20 cellular contexts compared by ENCODE assay signal in the genomic region with DNA sequence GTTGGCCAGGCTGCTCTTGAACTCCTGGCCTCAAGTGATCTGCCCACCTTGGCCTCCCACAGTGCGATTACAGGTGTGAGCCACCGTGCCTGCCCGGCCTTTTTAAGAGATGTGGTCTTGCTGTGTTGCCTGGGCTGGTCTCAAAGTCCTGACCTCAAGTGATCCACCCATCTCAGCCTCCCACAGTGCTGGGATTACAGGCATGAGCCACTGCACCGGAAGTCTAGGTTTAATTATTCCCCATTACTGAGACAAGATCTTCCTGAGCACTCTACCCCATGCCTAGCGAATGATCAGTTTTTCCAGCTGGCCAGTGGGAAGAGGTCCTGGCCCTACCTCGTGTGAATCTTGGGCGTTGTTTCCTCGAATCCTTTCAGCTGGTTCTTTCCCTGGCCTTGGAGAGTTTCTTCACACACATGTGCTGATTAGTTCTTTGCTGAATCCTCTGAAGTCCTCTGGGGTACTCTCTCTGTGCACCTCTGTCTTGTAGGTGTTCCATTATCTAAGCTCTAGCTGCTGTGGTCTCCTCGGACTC. TPM values are rescaled to one million over a fixed set of nuclear protein-coding genes. Genes with fewer than 3 reads are reported as not detected.
DNase-seq lines count a peak whose midpoint lies in the region; ATAC-seq, FAIRE-seq and TF ChIP-seq lines count a peak whose summit lies in the region.
"Had no signal": no experiment of that assay in that cellular context is flagged by ENCODE, and none has a peak within 500 bp of the region (broad histone marks: within the 10 kb centered on the region; RNA-seq: fewer than 3 reads in every experiment).

No MANE protein-coding gene starts in this region.

- peaks cover 12% of the 10 kb centered on the region for H3K27me3 Mint-ChIP-seq in GM23338 (ENCODE audit: insufficient read depth, low read depth, poor library complexity)
- H3K27me3 Mint-ChIP-seq: CD4-positive, alpha-beta T cell had no signal

- no peak overlapping the region for H2BK12ac ChIP-seq in trophoblast cell (ENCODE audit: low read length)

- H3K79me2 ChIP-seq in GM23338 (replicated peaks; ENCODE audit: insufficient read depth), result peaks cover 76% of the 10 kb centered on the region
- no peaks in the 10 kb centered on the region for H3K79me2 ChIP-seq in Loucy (ENCODE audit: insufficient read depth, low read length)
- H3K79me2 ChIP-seq in K562 (ENCODE audit: control insufficient read depth, insufficient read depth, low read length), result no peaks in the 10 kb centered on the region
- H3K79me2 ChIP-seq in trophoblast cell (ENCODE audit: control insufficient read depth, insufficient read depth, low read length, poor library complexity), result no peaks in the 10 kb centered on the region

- H3K4me3 Mint-ChIP-seq in GM23338, result no peak overlapping the region
- H3K4me3 Mint-ChIP-seq: CD4-positive, alpha-beta T cell had no signal

- H3K9me3 ChIP-seq in Loucy (ENCODE audit: insufficient read depth, low read depth, low read length) (no peaks in the 10 kb centered on the region), K562 (replicated peaks; ENCODE audit: control insufficient read depth, insufficient read depth, low read depth, low read length) (no peaks in the 10 kb centered on the region), trophoblast cell (ENCODE audit: insufficient read depth, low read depth, low read length) (no peaks in the 10 kb centered on the region)
- H3K9me3 ChIP-seq: SJSA1 had no signal

- no peak overlapping the region for H2BK120ac ChIP-seq in trophoblast cell (ENCODE audit: insufficient read depth, low read length, poor library complexity)

- no peaks in the 10 kb centered on the region for H3K9me2 ChIP-seq in GM23338 (ENCODE audit: insufficient read depth)
- no peaks in the 10 kb centered on the region for H3K9me2 ChIP-seq in Loucy (replicated peaks; ENCODE audit: low read depth, low read length)

- no peak for TF ChIP-seq POLR2A in K562 (conservative IDR thresholded peaks at IDR 0.05)

- H4K12ac ChIP-seq in trophoblast cell (ENCODE audit: low read depth, low read length), result no peak overlapping the region

- H3K36me3 ChIP-seq in GM23338 (ENCODE audit: insufficient read depth), result peaks cover 42% of the 10 kb centered on the region
- H3K36me3 ChIP-seq in Loucy (ENCODE audit: insufficient read depth, low read length), result no peaks in the 10 kb centered on the region
- H3K36me3 ChIP-seq in K562 (ENCODE audit: control insufficient read depth, insufficient read depth, low read length), result no peaks in the 10 kb centered on the region
- no peaks in the 10 kb centered on the region for H3K36me3 ChIP-seq in trophoblast cell (ENCODE audit: control insufficient read depth in 1 of 2, insufficient read depth in 2 of 2, low read length in 2 of 2)
- H3K36me3 ChIP-seq: SJSA1 had no signal

- H3K27ac ChIP-seq in GM23338 (ENCODE audit: low read depth) (peak overlapping the region; percentile 66), K562 (ENCODE audit: extremely low read depth, low read depth, low read length) (no peak overlapping the region), trophoblast cell (ENCODE audit: low read depth, low read length) (no peak overlapping the region)
- H3K27ac ChIP-seq: GM23248, PC-9, SJSA1 had no signal

- no peaks in the 10 kb centered on the region; the same call in 2 of the 3 replicates for H3K9me3 Mint-ChIP-seq in GM23338
- H3K9me3 Mint-ChIP-seq: CD4-positive, alpha-beta T cell had no signal

- FAIRE-seq in K562 (lab: Jason Lieb, UNC), result no peak

- H3K4me2 ChIP-seq in GM23338 (no peak overlapping the region), Loucy (ENCODE audit: low read depth, low read length, poor library complexity, severe bottlenecking) (no peak overlapping the region), K562 (ENCODE audit: insufficient read depth, low read length) (no peak overlapping the region), trophoblast cell (ENCODE audit: low read length) (no peak overlapping the region)
- H3K4me2 ChIP-seq: PC-9 had no signal

- CTCF ChIA-PET in K562 (lab: Yijun Ruan, JAX; ENCODE audit: low intra/inter-chr PET ratio), result no interaction called here

- POLR2A ChIA-PET in K562 (lab: Yijun Ruan, JAX), result interaction anchor here (0.5 to 0.7 kb wide), 3 partner anchors 27 to 269 kb away, joined by 3 to 4 read pairs (median 3); a partner anchor contains a TSS

- WGBS in K562 (ENCODE audit: insufficient coverage, low coverage, missing lambda C conversion rate), result 25% methylated on average over 9 of the region's 9 CpGs
- no CpG with 5 or more reads among the region's 9 CpGs for WGBS in trophoblast cell (ENCODE audit: extremely low coverage, insufficient coverage, insufficient read length)

- H3K27ac Mint-ChIP-seq in GM23338, result peak overlapping the region; percentile 81; the same call in 1 of the 2 replicates
- H3K27ac Mint-ChIP-seq: CD4-positive, alpha-beta T cell had no signal

- no peak for TF ChIP-seq CTCF in GM23338 (conservative IDR thresholded peaks at IDR 0.05; ENCODE audit: low read depth in 2 of 2)
- TF ChIP-seq CTCF in Loucy (conservative IDR thresholded peaks at IDR 0.05; ENCODE audit: low read length), result no peak
- TF ChIP-seq CTCF in K562 (IDR thresholded peaks at IDR 0.05 in 2 of 3, conservative IDR thresholded peaks at IDR 0.05 in 1 of 3; ENCODE audit: insufficient read depth in 2 of 3, low read depth in 1 of 3, low read length in 3 of 3), result no peak

- H3K14ac ChIP-seq in trophoblast cell (ENCODE audit: low read length), result no peak overlapping the region

- H3K79me1 ChIP-seq in trophoblast cell (ENCODE audit: low read length), result no peaks in the 10 kb centered on the region

- H4K20me1 ChIP-seq in GM23338 (replicated peaks; ENCODE audit: insufficient read depth) (peaks cover 75% of the 10 kb centered on the region), Loucy (ENCODE audit: insufficient read depth, low read length, poor library complexity, severe bottlenecking) (no peaks in the 10 kb centered on the region), K562 (replicated peaks; ENCODE audit: control insufficient read depth, insufficient read depth, low read length) (no peaks in the 10 kb centered on the region)

- peaks cover 45% of the 10 kb centered on the region for H3F3A ChIP-seq in GM23338 (replicated peaks; ENCODE audit: low read depth)
- H3F3A ChIP-seq in Loucy (ENCODE audit: low read depth), result no peaks in the 10 kb centered on the region

- TF ChIP-seq RAD21 in K562 (CRISPR knock-in tag; conservative IDR thresholded peaks at IDR 0.05 in 1 of 2, IDR thresholded peaks at IDR 0.05 in 1 of 2), result no peak

- no peak for ATAC-seq in GM23338
- peak; percentile 43; the same call in 2 of the 3 replicates for ATAC-seq in K562
- no peak for ATAC-seq in HG03159 (IDR thresholded peaks at IDR 0.05; ENCODE audit: unreplicated experiment)

- in situ Hi-C loops in K562 (cut with MboI), result no loop called here

- BruUV-seq in K562 (replicated peaks; lab: Mats Ljungman, UMichigan), result no TSS peak

- H3K9me1 ChIP-seq in K562 (ENCODE audit: control insufficient read depth, insufficient read depth, low read length), result no peaks in the 10 kb centered on the region

- H3K4me3 ChIP-seq in GM23338, result no peak overlapping the region
- H3K4me3 ChIP-seq in Loucy (ENCODE audit: low read length, poor library complexity, severe bottlenecking), result no peak overlapping the region
- no peak overlapping the region for H3K4me3 ChIP-seq in K562
- H3K4me3 ChIP-seq in trophoblast cell (ENCODE audit: low read depth, low read length), result no peak overlapping the region
- H3K4me3 ChIP-seq: GM23248, PC-9, SJSA1 had no signal

- no peak overlapping the region for H4K8ac ChIP-seq in trophoblast cell (ENCODE audit: low read depth, low read length)

- no peak overlapping the region for H3K18ac ChIP-seq in trophoblast cell (ENCODE audit: low read length)

- H3K36me3 Mint-ChIP-seq in GM23338 (ENCODE audit: low read depth), result peaks cover 85% of the 10 kb centered on the region

- H3K27me3 ChIP-seq in GM23338 (ENCODE audit: insufficient read depth), result no peaks in the 10 kb centered on the region
- H3K27me3 ChIP-seq in Loucy (ENCODE audit: insufficient read depth, low read length, poor library complexity, severe bottlenecking), result no peaks in the 10 kb centered on the region
- no peaks in the 10 kb centered on the region for H3K27me3 ChIP-seq in K562 (ENCODE audit: control insufficient read depth in 2 of 2, insufficient read depth in 2 of 2, low read length in 2 of 2)
- no peaks in the 10 kb centered on the region for H3K27me3 ChIP-seq in trophoblast cell (ENCODE audit: insufficient read depth, low read length)
- H3K27me3 ChIP-seq: SJSA1 had no signal

- TF ChIP-seq EP300 in K562 (IDR thresholded peaks at IDR 0.05; ENCODE audit: low read length), result no peak

- H2AK5ac ChIP-seq in trophoblast cell (ENCODE audit: low read length), result no peak overlapping the region

- peaks cover 27% of the 10 kb centered on the region for H3K4me1 Mint-ChIP-seq in GM23338

- H3K23ac ChIP-seq in trophoblast cell (ENCODE audit: low read length), result no peak overlapping the region

- H3K4me1 ChIP-seq in GM23338 (ENCODE audit: insufficient read depth), result no peaks in the 10 kb centered on the region
- H3K4me1 ChIP-seq in Loucy (ENCODE audit: insufficient read depth, low read length, poor library complexity, severe bottlenecking), result no peaks in the 10 kb centered on the region
- H3K4me1 ChIP-seq in K562 (replicated peaks in 1 of 2; ENCODE audit: control insufficient read depth in 2 of 2, insufficient read depth in 2 of 2, low read length in 2 of 2), result peaks cover 0 to 3% of the 10 kb centered on the region in 2 experiments; a peak in 4 of 5 replicates
- H3K4me1 ChIP-seq in trophoblast cell (ENCODE audit: control insufficient read depth in 1 of 2, insufficient read depth in 2 of 2, low read length in 2 of 2), result no peaks in the 10 kb centered on the region
- H3K4me1 ChIP-seq: SJSA1 had no signal

- intact Hi-C loops in K562 (cut with micrococcal nuclease), result no loop called here

- no peak overlapping the region for H2BK5ac ChIP-seq in trophoblast cell (ENCODE audit: low read depth, low read length, poor library complexity)

- DNase-seq in GM23338 (ENCODE audit: low spot score) (no peak), K562 (ENCODE audit: extremely low read depth in 1 of 4, low spot score in 3 of 4) (no peak), trophoblast cell (no peak), AG08396 (ENCODE audit: low spot score) (no peak), NCI-H774 (lab: John Stamatoyannopoulos, UW) (no peak)
- DNase-seq in stimulated activated CD4-positive, alpha-beta T cell treated with anti-CD3 and anti-CD28 coated beads, Interleukin-12 subunit alpha, Interleukin-12 subunit beta, amount 100 ng/mL, for 4 hours, result no peak
- DNase-seq: AML-193; Calu3; CD4-positive, alpha-beta T cell; GM23248; NCI-H1417 treated with DMSO at 0.1 percent for 48 hours; NCI-H2029 treated with DMSO at 0.1 percent for 48 hours; NCI-H748 treated with DMSO at 0.1 percent for 48 hours; PC-9; SW 1271 had no signal

- no peak overlapping the region for H4K91ac ChIP-seq in trophoblast cell (ENCODE audit: low read depth, low read length)

- H2AFZ ChIP-seq in GM23338 (no peak overlapping the region), Loucy (ENCODE audit: low read length) (0 out of 2 replicates have a peak overlapping the region, but pooled peaks have one; percentile 46), K562 (ENCODE audit: low read depth, low read length) (peak overlapping the region; percentile 54), trophoblast cell (ENCODE audit: insufficient read depth, low read length, poor library complexity) (peak overlapping the region; percentile 35)
- H2AFZ ChIP-seq: GM23248, PC-9 had no signal

- H3K9ac ChIP-seq in Loucy (ENCODE audit: low read depth, low read length, poor library complexity, severe bottlenecking) (no peak overlapping the region), K562 (ENCODE audit: insufficient read depth in 1 of 2, low read depth in 2 of 2, low read length in 2 of 2) (peak overlapping the region in 1 of 2 experiments; percentile 67; a peak in 2 of 4 replicates), trophoblast cell (ENCODE audit: low read length) (no peak overlapping the region)
- H3K9ac ChIP-seq: GM23248 had no signal

- no peak overlapping the region for H3K4ac ChIP-seq in trophoblast cell (ENCODE audit: low read depth, low read length)

RNA-seq across cellular contexts. Expression of a gene that starts 18.9 kb away (rescaled TPM):
- not detected in 2 replicates for total RNA-seq in GM23338 (2014; rRNA removed; shearing (Covaris generic))
- polyA plus RNA-seq in GM23338 (2016; fragmentation: Nextera tagmentation; extraction: Ambion mirVana) (2.0 and 3.2 TPM in 2 replicates), K562 (2011; rRNA removed) (not detected in 2 replicates), K562 (2014; fragmentation: Illumina TruSeq; extraction: Trizol) (not detected in 2 replicates), K562 (2014; fragmentation: Nextera tagmentation; extraction: Ambion mirVana) (not detected), K562 (2014; rRNA removed) (not detected in 2 replicates)
- not detected in 2 replicates for total RNA-seq in K562 (2011; cell fraction: chromatin; rRNA removed; ENCODE audit: low replicate concordance)
- not detected in 2 replicates for total RNA-seq in K562 (2011; cell fraction: nucleolus; rRNA removed)
- total RNA-seq in K562 (2011; cell fraction: nucleoplasm; rRNA removed), result not detected in 2 replicates
- total RNA-seq in K562 (2014; rRNA removed) (not detected in 2 replicates), K562 (2014; rRNA removed; fragmentation: Illumina TruSeq; extraction: Trizol) (not detected in 2 replicates), K562 (2015; rRNA removed; fragmentation: Illumina TruSeq; extraction: Trizol) (not detected in 2 replicates), K562 (2021) (0.09 TPM in 1 of 2 replicates, not detected in the other)
- polyA plus RNA-seq in K562 (2011; cell fraction: cytosol; rRNA removed), result not detected in 2 replicates
- not detected in 2 replicates for polyA plus RNA-seq in K562 (2011; cell fraction: nucleus; rRNA removed)
- not detected in 2 replicates for polyA plus RNA-seq in K562 (2012)
- polyA minus RNA-seq in K562 (2011; rRNA and poly(A)+ RNA removed), result not detected in 2 replicates
- not detected in 2 replicates for polyA minus RNA-seq in K562 (2011; cell fraction: cytosol; rRNA and poly(A)+ RNA removed)
- polyA minus RNA-seq in K562 (2011; cell fraction: nucleus; rRNA and poly(A)+ RNA removed), result not detected in 2 replicates
- 0.05 and 0.06 TPM in 2 replicates for polyA plus RNA-seq in trophoblast cell (2013)
- total RNA-seq: Calu3, GM23248, NCI-H460, PC-9, SJSA1 had no signal
- polyA plus RNA-seq: GM23248 had no signal

RNA-seq across cellular contexts. Expression of a gene that starts 47.9 kb away (rescaled TPM):
- 102 and 128 TPM in 2 replicates for total RNA-seq in GM23338 (2014; rRNA removed; shearing (Covaris generic))
- polyA plus RNA-seq in GM23338 (2016; fragmentation: Nextera tagmentation; extraction: Ambion mirVana) (65.4 and 79.1 TPM in 2 replicates), K562 (2011; rRNA removed) (38.9 and 73.1 TPM in 2 replicates), K562 (2014; fragmentation: Illumina TruSeq; extraction: Trizol) (64.1 and 72.4 TPM in 2 replicates), K562 (2014; fragmentation: Nextera tagmentation; extraction: Ambion mirVana) (10 to 100 TPM in 1 of 2 experiments, 1 to 10 TPM in 1; 7.7 to 10.8 TPM), K562 (2014; rRNA removed) (64.3 and 68.8 TPM in 2 replicates)
- total RNA-seq in K562 (2011; cell fraction: chromatin; rRNA removed; ENCODE audit: low replicate concordance), result 45.6 and 86.1 TPM in 2 replicates
- 57.9 and 68.0 TPM in 2 replicates for total RNA-seq in K562 (2011; cell fraction: nucleolus; rRNA removed)
- 66.3 and 114 TPM in 2 replicates for total RNA-seq in K562 (2011; cell fraction: nucleoplasm; rRNA removed)
- total RNA-seq in K562 (2014; rRNA removed) (112 and 115 TPM in 2 replicates), K562 (2014; rRNA removed; fragmentation: Illumina TruSeq; extraction: Trizol) (37.3 and 39.2 TPM in 2 replicates), K562 (2015; rRNA removed; fragmentation: Illumina TruSeq; extraction: Trizol) (72.8 and 76.7 TPM in 2 replicates), K562 (2021) (80.7 and 86.5 TPM in 2 replicates)
- 79.6 and 90.5 TPM in 2 replicates for polyA plus RNA-seq in K562 (2011; cell fraction: cytosol; rRNA removed)
- polyA plus RNA-seq in K562 (2011; cell fraction: nucleus; rRNA removed), result 56.0 and 57.6 TPM in 2 replicates
- polyA plus RNA-seq in K562 (2012), result 120 and 164 TPM in 2 replicates
- 37.4 and 44.7 TPM in 2 replicates for polyA minus RNA-seq in K562 (2011; rRNA and poly(A)+ RNA removed)
- polyA minus RNA-seq in K562 (2011; cell fraction: cytosol; rRNA and poly(A)+ RNA removed), result 56.5 and 107 TPM in 2 replicates
- polyA minus RNA-seq in K562 (2011; cell fraction: nucleus; rRNA and poly(A)+ RNA removed), result 12.7 and 19.0 TPM in 2 replicates
- polyA plus RNA-seq in trophoblast cell (2013), result 258 and 266 TPM in 2 replicates

RNA-seq across cellular contexts. Expression of a gene that starts 51.1 kb away (rescaled TPM):
- total RNA-seq in GM23338 (2014; rRNA removed; shearing (Covaris generic)), result not detected in 2 replicates
- polyA plus RNA-seq in GM23338 (2016; fragmentation: Nextera tagmentation; extraction: Ambion mirVana) (not detected in 2 replicates), K562 (2011; rRNA removed) (not detected in 2 replicates), K562 (2014; fragmentation: Illumina TruSeq; extraction: Trizol) (not detected in 2 replicates), K562 (2014; fragmentation: Nextera tagmentation; extraction: Ambion mirVana) (not detected), K562 (2014; rRNA removed) (not detected in 2 replicates)
- total RNA-seq in K562 (2011; cell fraction: chromatin; rRNA removed; ENCODE audit: low replicate concordance), result not detected in 2 replicates
- not detected in 2 replicates for total RNA-seq in K562 (2011; cell fraction: nucleolus; rRNA removed)
- total RNA-seq in K562 (2011; cell fraction: nucleoplasm; rRNA removed), result not detected in 2 replicates
- total RNA-seq in K562 (2014; rRNA removed) (not detected in 2 replicates), K562 (2014; rRNA removed; fragmentation: Illumina TruSeq; extraction: Trizol) (not detected in 2 replicates), K562 (2015; rRNA removed; fragmentation: Illumina TruSeq; extraction: Trizol) (not detected in 2 replicates), K562 (2021) (0.04 TPM in 1 of 2 replicates, not detected in the other)
- not detected in 2 replicates for polyA plus RNA-seq in K562 (2011; cell fraction: cytosol; rRNA removed)
- polyA plus RNA-seq in K562 (2011; cell fraction: nucleus; rRNA removed), result not detected in 2 replicates
- not detected in 2 replicates for polyA plus RNA-seq in K562 (2012)
- not detected in 2 replicates for polyA minus RNA-seq in K562 (2011; rRNA and poly(A)+ RNA removed)
- polyA minus RNA-seq in K562 (2011; cell fraction: cytosol; rRNA and poly(A)+ RNA removed), result not detected in 2 replicates
- not detected in 2 replicates for polyA minus RNA-seq in K562 (2011; cell fraction: nucleus; rRNA and poly(A)+ RNA removed)
- polyA plus RNA-seq in trophoblast cell (2013), result 0.01 and 0.05 TPM in 2 replicates
- total RNA-seq: Calu3; CD4-positive, alpha-beta T cell; GM23248; HT-29; NCI-H460; SJSA1 had no signal
- polyA plus RNA-seq: GM23248 had no signal
